In genomic region chr16:31198207-31198882, GRCh38 we compare ENCODE assay signal across 1 cellular context.
TF ChIP-seq lines count a peak whose summit lies in the region.

No MANE protein-coding gene starts in this region.

TF ChIP-seq in HepG2, 621 proteins besides CTCF, POLR2A, EP300 and RAD21:
- TF ChIP-seq POLR2G (IDR thresholded peaks at IDR 0.05; ENCODE audit: low read depth, low read length) (peak; percentile 58; the same call in 1 of the 2 replicates), ZBTB42 (CRISPR knock-in tag; IDR thresholded peaks at IDR 0.05) (no peak), AGO2 (optimal IDR thresholded peaks at IDR 0.05; ENCODE audit: low read depth, low read length) (peak; percentile 50), RBM22 (optimal IDR thresholded peaks at IDR 0.05; ENCODE audit: low read length) (peak; percentile 26)
- TF ChIP-seq, protein P1, sequence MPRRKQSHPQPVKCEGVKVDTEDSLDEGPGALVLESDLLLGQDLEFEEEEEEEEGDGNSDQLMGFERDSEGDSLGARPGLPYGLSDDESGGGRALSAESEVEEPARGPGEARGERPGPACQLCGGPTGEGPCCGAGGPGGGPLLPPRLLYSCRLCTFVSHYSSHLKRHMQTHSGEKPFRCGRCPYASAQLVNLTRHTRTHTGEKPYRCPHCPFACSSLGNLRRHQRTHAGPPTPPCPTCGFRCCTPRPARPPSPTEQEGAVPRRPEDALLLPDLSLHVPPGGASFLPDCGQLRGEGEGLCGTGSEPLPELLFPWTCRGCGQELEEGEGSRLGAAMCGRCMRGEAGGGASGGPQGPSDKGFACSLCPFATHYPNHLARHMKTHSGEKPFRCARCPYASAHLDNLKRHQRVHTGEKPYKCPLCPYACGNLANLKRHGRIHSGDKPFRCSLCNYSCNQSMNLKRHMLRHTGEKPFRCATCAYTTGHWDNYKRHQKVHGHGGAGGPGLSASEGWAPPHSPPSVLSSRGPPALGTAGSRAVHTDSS (CRISPR knock-in tag; conservative IDR thresholded peaks at IDR 0.05), result no peak
TF ChIP-seq in HepG2: peak in this region for 3.
